8 cellular contexts compared by ENCODE assay signal in genomic region chr9:93577940-93578682, GRCh38. TPM values are rescaled to one million over a fixed set of nuclear protein-coding genes. Genes with fewer than 3 reads are reported as not detected.
DNase-seq lines count a peak whose midpoint lies in the region; ATAC-seq and TF ChIP-seq lines count a peak whose summit lies in the region.

No MANE protein-coding gene starts in this region.

- TF ChIP-seq CTCF in colonic mucosa (IDR thresholded peaks at IDR 0.05): no peak

- H3K9ac ChIP-seq in colonic mucosa (ENCODE audit: low read depth in 2 of 2, low read length in 2 of 2) (peak overlapping the region; percentile 84 to 90), muscle layer of colon (ENCODE audit: low read length) (peak overlapping the region; percentile 74)

- no peaks in the 10 kb centered on the region; the same call in 1 of the 2 replicates for H3K9me3 ChIP-seq in MG63
- no peaks in the 10 kb centered on the region for H3K9me3 ChIP-seq in colonic mucosa
- no peaks in the 10 kb centered on the region for H3K9me3 ChIP-seq in muscle layer of colon (ENCODE audit: low read length)

- peak overlapping the region; percentile 59 for H3K4me3 ChIP-seq in MG63
- H3K4me3 ChIP-seq in colonic mucosa: peak overlapping the region; percentile 74
- peak overlapping the region; percentile 79 to 81 for H3K4me3 ChIP-seq in muscle layer of colon (ENCODE audit: low read depth in 1 of 2, low read length in 2 of 2)

- ATAC-seq in HG03280 (IDR thresholded peaks at IDR 0.05; ENCODE audit: unreplicated experiment) (no peak), GM18520 (IDR thresholded peaks at IDR 0.05; ENCODE audit: unreplicated experiment) (no peak), GM21381 (IDR thresholded peaks at IDR 0.05; ENCODE audit: unreplicated experiment) (no peak)

- H3K36me3 ChIP-seq in MG63 (no peaks in the 10 kb centered on the region), colonic mucosa (no peaks in the 10 kb centered on the region), muscle layer of colon (ENCODE audit: insufficient read depth, low read length) (no peaks in the 10 kb centered on the region)

- H3K4me1 ChIP-seq in colonic mucosa (peaks cover 19% of the 10 kb centered on the region), muscle layer of colon (ENCODE audit: insufficient read depth, low read length) (peaks cover 53% of the 10 kb centered on the region)

- intact Hi-C loops in colonic mucosa (cut with DNase I): no loop called here

- H3K27ac ChIP-seq in colonic mucosa (no peak overlapping the region), muscle layer of colon (ENCODE audit: low read depth, low read length) (peak overlapping the region; percentile 73)

- no peaks in the 10 kb centered on the region for H3K27me3 ChIP-seq in MG63
- H3K27me3 ChIP-seq in colonic mucosa: no peaks in the 10 kb centered on the region
- H3K27me3 ChIP-seq in muscle layer of colon (ENCODE audit: control insufficient read depth in 1 of 2, insufficient read depth in 2 of 2, low read length in 2 of 2): no peaks in the 10 kb centered on the region

- DNase-seq in AG20443 (ENCODE audit: low spot score) (peak; percentile 33), MG63 (no peak), colonic mucosa (no peak), occipital lobe (lab: John Stamatoyannopoulos, UW) (no peak)

RNA-seq across cellular contexts. Expression of gene PHF2, which starts 1.7 kb away (rescaled TPM):
- total RNA-seq in MG63 (2014; rRNA removed; shearing (Covaris generic); ENCODE audit: low replicate concordance): 6.6 and 7.0 TPM in 2 replicates
- total RNA-seq in colonic mucosa (10 to 100 TPM; 22.7 to 23.4 TPM), occipital lobe (33.4 TPM)
